ENCODE assay signal across 9 cellular contexts in the genomic region with DNA sequence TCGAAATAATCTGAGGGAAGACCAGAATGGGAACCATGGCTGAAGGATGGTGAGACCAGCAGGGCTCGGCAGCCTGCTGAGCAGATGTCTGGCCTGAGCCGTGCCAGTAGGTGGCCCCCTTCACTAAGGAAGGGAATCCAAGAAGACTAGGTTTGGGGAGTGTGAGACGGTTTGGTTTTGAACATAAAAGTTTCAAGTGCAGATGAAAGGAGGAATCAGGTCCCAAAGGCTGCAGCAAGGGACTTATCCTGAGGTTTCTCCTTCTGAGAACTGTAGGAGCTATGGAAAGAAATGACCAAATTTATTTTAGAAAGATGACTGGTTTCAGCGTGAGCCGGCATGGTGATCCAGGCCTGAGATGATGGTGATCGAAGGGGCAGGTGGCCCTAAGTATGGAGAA. TPM values are rescaled to one million over a fixed set of nuclear protein-coding genes. Genes with fewer than 3 reads are reported as not detected.
A peak's percentile ranks its signal among the peaks of the same experiment; 100 is the strongest.
DNase-seq lines count a peak whose midpoint lies in the region; ATAC-seq, FAIRE-seq and TF ChIP-seq lines count a peak whose summit lies in the region.
"Had no signal": no experiment of that assay in that cellular context is flagged by ENCODE, and none has a peak within 500 bp of the region (broad histone marks: within the 10 kb centered on the region; RNA-seq: fewer than 3 reads in every experiment).

No MANE protein-coding gene starts in this region.

- H4K20me1 ChIP-seq in KMS-11 (ENCODE audit: insufficient read depth) = no peaks in the 10 kb centered on the region

- TF ChIP-seq POLR2A in uterus (IDR thresholded peaks at IDR 0.05) = no peak

- no peak for FAIRE-seq in D721Med (lab: Jason Lieb, UNC)

- peak; percentile 82 for TF ChIP-seq CTCF in D721Med (IDR thresholded peaks at IDR 0.05; ENCODE audit: insufficient read depth, missing control alignments)
- peak; percentile 92 for TF ChIP-seq CTCF in KMS-11 (conservative IDR thresholded peaks at IDR 0.05; ENCODE audit: low read depth, low read length)
- peak; percentile 59 to 80 (median 76) for TF ChIP-seq CTCF in uterus (IDR thresholded peaks at IDR 0.05)

- H3K79me2 ChIP-seq in KMS-11 (ENCODE audit: insufficient read depth, low read depth) = peaks cover 2% of the 10 kb centered on the region; the same call in 1 of the 2 replicates

- H3K9ac ChIP-seq in KMS-11 = no peak overlapping the region

- H3K27ac ChIP-seq in KMS-11 = no peak overlapping the region
- H3K27ac ChIP-seq in SJCRH30 = no peak overlapping the region
- H3K27ac ChIP-seq in uterus = no peak overlapping the region

- H3K4me3 ChIP-seq in KMS-11 (IDR thresholded peaks at IDR 0.05; ENCODE audit: insufficient read depth, low read depth, low read length) (no peak overlapping the region), SJCRH30 (no peak overlapping the region), uterus (no peak overlapping the region)

- 0 out of 2 replicates have a peak overlapping the region, but pooled peaks have one; percentile 5 for H2AFZ ChIP-seq in KMS-11 (ENCODE audit: low read depth)

- H3K36me3 ChIP-seq in KMS-11 (ENCODE audit: insufficient read depth) (no peaks in the 10 kb centered on the region), SJCRH30 (no peaks in the 10 kb centered on the region), uterus (no peaks in the 10 kb centered on the region)

- intact Hi-C loops in posterior cingulate gyrus (cut with DNase I) = loop anchor here (1.0 to 10.0 kb wide), 4 partner anchors 96 to 400 kb away; a partner anchor contains a TSS
- intact Hi-C loops in uterus (cut with DNase I; ENCODE audit: low total_unique reads) = loop anchor here (5.0 kb wide), 1 partner anchor 92 kb away; no protein-coding TSS in a partner anchor

- H3K4me1 ChIP-seq in KMS-11 (ENCODE audit: low read depth, poor library complexity, severe bottlenecking) = peaks cover 20% of the 10 kb centered on the region
- H3K4me1 ChIP-seq in SJCRH30 = peaks cover 6% of the 10 kb centered on the region; the same call in 1 of the 2 replicates
- peaks cover 3 to 4% of the 10 kb centered on the region in 2 donors for H3K4me1 ChIP-seq in uterus

- no peak for ATAC-seq in GM18858 (IDR thresholded peaks at IDR 0.05; ENCODE audit: unreplicated experiment)

- DNase-seq in D721Med (ENCODE audit: insufficient read length, low spot score) (no peak), SJCRH30 (peak; percentile 76 to 81), germinal center (ENCODE audit: low spot score) (peak; percentile 35), posterior cingulate gyrus (peak; percentile 57 to 97 (median 78)), uterus (peak; percentile 70 to 72)
- DNase-seq in activated gamma-delta T cell treated with anti-CD3 and anti-CD28 coated beads, Interleukin-2, amount 50 U/mL, for 16 hours (ENCODE audit: low read depth) = peak; percentile 58

- H3K4me2 ChIP-seq in KMS-11 = no peak overlapping the region

- no peaks in the 10 kb centered on the region for H3K9me3 ChIP-seq in SJCRH30 (replicated peaks)
- H3K9me3 ChIP-seq in uterus = no peaks in the 10 kb centered on the region

- no peaks in the 10 kb centered on the region for H3K27me3 ChIP-seq in KMS-11 (ENCODE audit: insufficient read depth, low read depth)
- H3K27me3 ChIP-seq in SJCRH30 = no peaks in the 10 kb centered on the region
- H3K27me3 ChIP-seq in uterus = no peaks in the 10 kb centered on the region

RNA-seq across cellular contexts. Expression of a gene that starts 4.6 kb away (rescaled TPM):
- 50.6 and 54.9 TPM in 2 replicates for total RNA-seq in SJCRH30 (2014; rRNA removed; shearing (Covaris generic))
- 10 to 100 TPM; 33.8 to 76.2 (median 46.0) TPM for total RNA-seq in uterus

RNA-seq across cellular contexts. Expression of a gene that starts 28.1 kb away (rescaled TPM):
- 6.7 and 7.4 TPM in 2 replicates for total RNA-seq in SJCRH30 (2014; rRNA removed; shearing (Covaris generic))
- 100 to 1,000 TPM in 1 of 4 donors, 10 to 100 TPM in 3; 17.6 to 133 (median 61.2) TPM for total RNA-seq in uterus
- total RNA-seq: T-helper 1 cell treated with Interleukin-12 subunit alpha and Interleukin-12 subunit beta and Interleukin-4 antibody, amounts not matched to agents 30 ng/mL and 1 ng/mL, for 36 hours had no signal

RNA-seq across cellular contexts. Expression of a gene that starts 32.0 kb away (rescaled TPM):
- not detected in 2 replicates for total RNA-seq in SJCRH30 (2014; rRNA removed; shearing (Covaris generic))
- under 1 TPM in 1 of 4 donors, not detected in 3; 0.41 TPM for total RNA-seq in uterus
- total RNA-seq: T-helper 1 cell treated with Interleukin-12 subunit alpha and Interleukin-12 subunit beta and Interleukin-4 antibody, amounts not matched to agents 30 ng/mL and 1 ng/mL, for 36 hours had no signal
